Comparison of ENCODE assay signal across 8 cellular contexts in the genomic region with DNA sequence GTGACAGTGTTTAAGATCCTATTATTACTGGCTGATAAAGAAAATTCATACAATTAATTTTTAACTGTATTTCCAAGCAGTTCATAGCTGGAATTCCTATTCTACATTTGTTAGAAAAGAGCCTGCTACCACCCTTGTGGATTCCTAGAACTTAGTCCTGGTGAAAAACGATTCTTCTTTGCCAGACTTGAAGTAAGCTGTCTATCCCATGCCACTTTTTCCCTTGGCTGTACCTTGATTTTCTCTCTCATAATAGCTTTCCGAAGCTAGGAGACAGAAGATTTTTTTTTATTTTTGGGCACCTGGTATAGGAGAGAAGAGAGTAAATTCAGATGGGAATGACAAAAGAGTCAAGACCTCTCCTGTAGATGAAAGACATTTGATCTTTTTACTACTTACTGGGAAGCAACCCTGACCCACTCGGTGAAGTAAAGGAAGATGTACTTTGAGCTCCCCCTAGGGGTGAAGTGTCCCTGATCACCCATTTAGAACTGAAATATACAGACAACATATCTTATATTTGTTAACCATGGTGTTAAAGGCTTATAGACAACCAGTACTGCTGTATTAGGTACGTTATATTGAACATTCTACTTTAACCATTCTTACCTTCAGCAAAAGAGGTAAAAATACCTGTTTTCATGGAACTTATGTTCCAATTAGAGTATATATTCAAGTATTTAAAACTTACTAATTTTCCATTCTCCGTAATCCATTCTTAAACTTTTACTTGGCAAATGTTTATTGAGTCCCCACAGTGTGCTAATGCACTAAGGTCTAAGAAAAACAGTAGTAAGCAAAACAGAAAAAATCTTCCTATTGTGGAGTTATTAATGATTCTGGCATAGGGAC. TPM values are rescaled to one million over a fixed set of nuclear protein-coding genes. Genes with fewer than 3 reads are reported as not detected.
DNase-seq lines count a peak whose midpoint lies in the region; ATAC-seq, FAIRE-seq and TF ChIP-seq lines count a peak whose summit lies in the region.

No MANE protein-coding gene starts in this region.

- H3K79me1 ChIP-seq in H1 (ENCODE audit: low read depth, low read length) = no peaks in the 10 kb centered on the region

- H3K23me2 ChIP-seq in H1 (ENCODE audit: low read depth, low read length) = peaks cover 2% of the 10 kb centered on the region; the same call in 1 of the 2 replicates

- H2AFZ ChIP-seq in H1 (ENCODE audit: low read length) = no peak overlapping the region

- peak; percentile 67 to 71 for TF ChIP-seq RAD21 in H1 (IDR thresholded peaks at IDR 0.05 in 1 of 2, conservative IDR thresholded peaks at IDR 0.05 in 1 of 2; ENCODE audit: low read depth in 2 of 2, low read length in 2 of 2)

- H3K4me2 ChIP-seq in H1 (ENCODE audit: insufficient read depth in 1 of 2, low read depth in 2 of 2, low read length in 2 of 2) = no peak overlapping the region

- H3K27me3 ChIP-seq in H1 (replicated peaks in 1 of 4; ENCODE audit: control insufficient read depth in 3 of 4, extremely low read depth in 1 of 4, insufficient read depth in 3 of 4, low read length in 3 of 4) = peaks cover 0 to 1% (median 0%) of the 10 kb centered on the region in 4 experiments; a peak in 1 of 7 replicates

- POLR2A ChIA-PET in H1 (lab: Charles Lee; ENCODE audit: partially characterized antibody) = interaction anchor here (0.7 to 1.0 kb wide), 2 partner anchors 35 to 134 kb away, joined by 3 to 5 read pairs; no protein-coding TSS in a partner anchor

- H3K56ac ChIP-seq in H1 (replicated peaks; ENCODE audit: insufficient read length, low read depth, low read length) = no peak overlapping the region

- peak; percentile 69 for FAIRE-seq in H1 (lab: Jason Lieb, UNC)

- no peak overlapping the region for H2BK20ac ChIP-seq in H1 (ENCODE audit: low read length)

- H2BK12ac ChIP-seq in H1 (ENCODE audit: low read depth, low read length) = no peak overlapping the region

- H3K4me1 ChIP-seq in H1 (replicated peaks in 1 of 4; ENCODE audit: control insufficient read depth in 3 of 4, insufficient read depth in 4 of 4, low read length in 3 of 4) = no peaks in the 10 kb centered on the region

- WGBS in H1 (ENCODE audit: extremely low coverage in 1 of 2, insufficient coverage in 1 of 2, insufficient read length in 1 of 2, insufficient replicate concordance in 2 of 2, low coverage in 1 of 2, low lambda C conversion rate in 2 of 2, missing lambda C conversion rate in 1 of 2), 2 experiments = 47% methylated on average over 5 of the region's 5 CpGs; no CpG with 5 or more reads in 1 of the 2 experiments

- H2BK5ac ChIP-seq in H1 (ENCODE audit: low read depth, low read length) = no peak overlapping the region

- no peaks in the 10 kb centered on the region; a peak in 1 of 8 replicates for H3K36me3 ChIP-seq in H1 (ENCODE audit: control insufficient read depth in 2 of 4, insufficient read depth in 4 of 4, low read length in 3 of 4)

- peak; percentile 86 for ATAC-seq in HG03196 (IDR thresholded peaks at IDR 0.05; ENCODE audit: unreplicated experiment)

- no peak overlapping the region for H3K14ac ChIP-seq in H1 (ENCODE audit: insufficient read length)

- peaks cover 2 to 4% of the 10 kb centered on the region in 2 experiments for H4K20me1 ChIP-seq in H1 (replicated peaks in 1 of 2; ENCODE audit: control insufficient read depth in 1 of 2, insufficient read depth in 2 of 2, low read length in 2 of 2)

- H3K18ac ChIP-seq in H1 (ENCODE audit: extremely low read depth, low read length) = no peak overlapping the region

- TF ChIP-seq POLR2A in H1 (IDR thresholded peaks at IDR 0.05; ENCODE audit: control extremely low read depth in 1 of 2, low read depth in 2 of 2, low read length in 2 of 2) = no peak

- no peak overlapping the region for H4K8ac ChIP-seq in H1 (ENCODE audit: extremely low read depth, insufficient read depth, low read length)

- H4K5ac ChIP-seq in H1 (ENCODE audit: insufficient read length, low read depth, low read length) = no peak overlapping the region

- H3K27ac ChIP-seq in H1 (ENCODE audit: low read depth, low read length) = no peak overlapping the region

- TF ChIP-seq EP300 in H1 (IDR thresholded peaks at IDR 0.05; ENCODE audit: borderline replicate concordance in 1 of 2, low read depth in 2 of 2, low read length in 2 of 2) = no peak

- H3K23ac ChIP-seq in H1 (ENCODE audit: insufficient read length) = no peak overlapping the region

- no peak overlapping the region for H2BK15ac ChIP-seq in H1 (ENCODE audit: low read length)

- no peak overlapping the region for H3K4me3 ChIP-seq in H1 (ENCODE audit: extremely low read depth in 1 of 4, insufficient read depth in 2 of 4, low read depth in 3 of 4, low read length in 4 of 4)

- H4K91ac ChIP-seq in H1 (replicated peaks; ENCODE audit: insufficient read length, low read length) = no peak overlapping the region

- DNase-seq in COR-L47 (lab: John Stamatoyannopoulos, UW) (peak; percentile 41), GM19240 (ENCODE audit: insufficient read length, low spot score) (peak; percentile 10), NCI-H460 (ENCODE audit: extremely low read depth, low read depth) (peak; percentile 65), H1 (ENCODE audit: low read depth in 1 of 2, low spot score in 2 of 2) (peak; percentile 5 to 67), midbrain (lab: John Stamatoyannopoulos, UW) (peak; percentile 73)
- peak; percentile 55 to 73 for DNase-seq in activated CD4-positive, alpha-beta T cell treated with anti-CD3 and anti-CD28 coated beads for 4 hours
- DNase-seq in stimulated activated CD8-positive, alpha-beta memory T cell treated with anti-CD3 and anti-CD28 coated beads, Interleukin-7, amount 100 ng/mL, for 4 hours (ENCODE audit: low read depth in 2 of 2) = peak; percentile 1 to 39

- H3K9ac ChIP-seq in H1 (replicated peaks in 1 of 4; ENCODE audit: extremely low read depth in 1 of 4, low read depth in 3 of 4, low read length in 3 of 4) = no peak overlapping the region

- CTCF ChIA-PET in H1 (lab: Charles Lee; ENCODE audit: partially characterized antibody) = interaction anchor here (0.6 to 2.8 kb wide), 24 partner anchors 10 to 436 kb away, joined by 3 to 11 read pairs (median 4); a partner anchor contains a TSS

- no peaks in the 10 kb centered on the region for H3K9me3 ChIP-seq in H1 (ENCODE audit: insufficient read depth in 2 of 2, low read depth in 1 of 2, low read length in 1 of 2)

- no peak overlapping the region for H2BK120ac ChIP-seq in H1 (replicated peaks; ENCODE audit: low read depth, low read length)

- no peak overlapping the region for H2AK5ac ChIP-seq in H1 (ENCODE audit: low read depth, low read length)

- H3K79me2 ChIP-seq in H1 (ENCODE audit: control insufficient read depth in 1 of 2, insufficient read depth in 2 of 2, low read length in 2 of 2) = no peaks in the 10 kb centered on the region

- no peak overlapping the region for H3K4ac ChIP-seq in H1 (replicated peaks; ENCODE audit: insufficient read length, low read depth, low read length)

- peak in 2 of 3 experiments; percentile 48 to 66; a peak in 2 of 4 replicates for TF ChIP-seq CTCF in H1 (IDR thresholded peaks at IDR 0.05; ENCODE audit: control extremely low read depth in 1 of 3, insufficient read depth in 1 of 3, low read depth in 1 of 3, low read length in 3 of 3)

TF ChIP-seq in H1, 55 proteins besides CTCF, POLR2A, EP300 and RAD21 (continues in another document):
- no peak for TF ChIP-seq SP2 (IDR thresholded peaks at IDR 0.05; ENCODE audit: low read length)
- TF ChIP-seq POLR2AphosphoS5 (IDR thresholded peaks at IDR 0.05; ENCODE audit: low read depth, low read length) = no peak
- no peak for TF ChIP-seq SUZ12 (IDR thresholded peaks at IDR 0.05; ENCODE audit: low read length)
- no peak for TF ChIP-seq BRCA1 (IDR thresholded peaks at IDR 0.05; ENCODE audit: low read depth, low read length)
- no peak for TF ChIP-seq NRF1 (IDR thresholded peaks at IDR 0.05; ENCODE audit: low read depth, low read length)
- TF ChIP-seq TBP (IDR thresholded peaks at IDR 0.05; ENCODE audit: low read depth, low read length) = no peak
- TF ChIP-seq CREB1 (IDR thresholded peaks at IDR 0.05) = no peak

RNA-seq across cellular contexts. Expression of a gene that starts 36.2 kb away (rescaled TPM):
- total RNA-seq in NCI-H460 (2014; rRNA removed; shearing (Covaris generic)) = 14.4 and 19.7 TPM in 2 replicates
- polyA plus RNA-seq in NCI-H460 (2014; cell fraction: nucleus; rRNA removed) = 3.6 and 10.3 TPM in 2 replicates
- total RNA-seq in H1 (2021; fragmentation: NEBNext Ultra II Directional; extraction: Animal tissue kit (Norgen Biotek cat#: 25700)) = 31.0 and 32.1 TPM in 2 replicates
- 4.7 and 8.6 TPM in 2 replicates for polyA plus RNA-seq in H1 (2011; rRNA removed)
- polyA plus RNA-seq in H1 (2011; cell fraction: cytosol; rRNA removed) = 9.0 TPM
- 3.5 TPM for polyA plus RNA-seq in H1 (2011; cell fraction: nucleus; rRNA removed)
- polyA plus RNA-seq in H1 (2012, experiment 1 of 2) = 11.2 to 20.9 TPM (median 13.8 TPM) in 4 replicates
- polyA plus RNA-seq in H1 (2012, experiment 2 of 2) = 1.6 TPM
- polyA plus RNA-seq in H1 (2013, experiment 1 of 2) = 18.4 TPM
- polyA plus RNA-seq in H1 (2013, experiment 2 of 2) = 17.5 TPM
- 22.4 and 25.8 TPM in 2 replicates for polyA minus RNA-seq in H1 (2011; rRNA and poly(A)+ RNA removed)
- polyA minus RNA-seq in H1 (2011; cell fraction: cytosol; rRNA and poly(A)+ RNA removed) = 19.2 TPM
- 25.4 TPM for polyA minus RNA-seq in H1 (2011; cell fraction: nucleus; rRNA and poly(A)+ RNA removed)

RNA-seq across cellular contexts. Expression of a gene that starts 54.5 kb away (rescaled TPM):
- total RNA-seq in NCI-H460 (2014; rRNA removed; shearing (Covaris generic)) = 4.1 and 4.2 TPM in 2 replicates
- 2.0 and 2.4 TPM in 2 replicates for polyA plus RNA-seq in NCI-H460 (2014; cell fraction: nucleus; rRNA removed)
- total RNA-seq in H1 (2021; fragmentation: NEBNext Ultra II Directional; extraction: Animal tissue kit (Norgen Biotek cat#: 25700)) = 5.3 and 6.2 TPM in 2 replicates
- 0.47 and 0.82 TPM in 2 replicates for polyA plus RNA-seq in H1 (2011; rRNA removed)
- polyA plus RNA-seq in H1 (2011; cell fraction: cytosol; rRNA removed) = 1.0 TPM
- 1.1 TPM for polyA plus RNA-seq in H1 (2011; cell fraction: nucleus; rRNA removed)
- polyA plus RNA-seq in H1 (2012, experiment 1 of 2) = 0.90 to 1.8 TPM (median 1.4 TPM) in 4 replicates
- polyA plus RNA-seq in H1 (2012, experiment 2 of 2) = 0.29 TPM
- polyA plus RNA-seq in H1 (2013, experiment 1 of 2) = 2.5 TPM
- polyA plus RNA-seq in H1 (2013, experiment 2 of 2) = 2.2 TPM
- polyA minus RNA-seq in H1 (2011; rRNA and poly(A)+ RNA removed) = 2.2 and 2.7 TPM in 2 replicates
- 6.6 TPM for polyA minus RNA-seq in H1 (2011; cell fraction: cytosol; rRNA and poly(A)+ RNA removed)
- polyA minus RNA-seq in H1 (2011; cell fraction: nucleus; rRNA and poly(A)+ RNA removed) = 6.6 TPM

RNA-seq across cellular contexts. Expression of a gene that starts 54.7 kb away (rescaled TPM):
- 48.0 and 56.5 TPM in 2 replicates for total RNA-seq in NCI-H460 (2014; rRNA removed; shearing (Covaris generic))
- polyA plus RNA-seq in NCI-H460 (2014; cell fraction: nucleus; rRNA removed) = 30.8 and 53.0 TPM in 2 replicates
- 57.1 and 61.4 TPM in 2 replicates for total RNA-seq in H1 (2021; fragmentation: NEBNext Ultra II Directional; extraction: Animal tissue kit (Norgen Biotek cat#: 25700))
- 15.7 and 22.9 TPM in 2 replicates for polyA plus RNA-seq in H1 (2011; rRNA removed)
- 34.1 TPM for polyA plus RNA-seq in H1 (2011; cell fraction: cytosol; rRNA removed)
- 26.2 TPM for polyA plus RNA-seq in H1 (2011; cell fraction: nucleus; rRNA removed)
- polyA plus RNA-seq in H1 (2012, experiment 1 of 2) = 33.0 to 54.1 TPM (median 39.2 TPM) in 4 replicates
- polyA plus RNA-seq in H1 (2012, experiment 2 of 2) = 3.9 TPM
- polyA plus RNA-seq in H1 (2013, experiment 1 of 2) = 42.2 TPM
- 41.3 TPM for polyA plus RNA-seq in H1 (2013, experiment 2 of 2)
- 71.6 and 95.9 TPM in 2 replicates for polyA minus RNA-seq in H1 (2011; rRNA and poly(A)+ RNA removed)
- polyA minus RNA-seq in H1 (2011; cell fraction: cytosol; rRNA and poly(A)+ RNA removed) = 28.6 TPM
- polyA minus RNA-seq in H1 (2011; cell fraction: nucleus; rRNA and poly(A)+ RNA removed) = 49.0 TPM

Comparison
In these comparisons a context has a peak if more than half of its experiments do, and no peak if none do; other contexts are left out.
1. DNase-seq: peak in every context shown above with its lines; median percentile 73 in midbrain; 65 in NCI-H460; 64 in activated CD4-positive, alpha-beta T cell treated with anti-CD3 and anti-CD28 coated beads for 4 hours; 41 in COR-L47; 36 in H1; 20 in stimulated activated CD8-positive, alpha-beta memory T cell treated with anti-CD3 and anti-CD28 coated beads, Interleukin-7, amount 100 ng/mL, for 4 hours; 10 in GM19240.